1 cellular context compared by ENCODE assay signal in the genomic region with DNA sequence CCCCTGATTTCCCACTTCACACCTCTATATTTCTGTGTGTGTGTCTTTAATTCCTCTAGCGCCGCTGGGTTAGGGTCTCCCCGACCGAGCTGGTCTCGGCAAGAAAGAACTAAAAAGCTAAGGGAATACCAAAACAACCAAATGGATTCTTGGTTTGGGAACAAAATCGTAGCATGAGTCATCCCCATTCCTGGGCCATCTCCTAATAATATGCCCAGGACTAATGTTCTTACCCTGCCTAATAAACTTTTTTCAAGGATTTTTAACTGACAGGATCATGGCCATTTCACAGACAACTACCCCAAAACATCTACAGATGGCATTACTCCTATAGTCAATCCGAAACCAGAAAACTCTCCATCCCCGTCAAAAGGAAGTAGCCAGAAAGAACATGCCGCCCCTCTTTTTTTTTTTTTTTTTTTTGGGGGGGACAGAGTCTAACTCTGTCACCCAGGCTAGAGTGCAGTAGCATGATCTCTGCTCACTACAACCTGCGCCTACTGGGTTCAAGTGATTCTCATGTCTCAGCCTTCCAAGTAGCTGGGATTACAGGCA.
TF ChIP-seq lines count a peak whose summit lies in the region.

No MANE protein-coding gene starts in this region.

TF ChIP-seq in GM12878, 131 proteins besides CTCF, POLR2A, EP300 and RAD21:
- TF ChIP-seq ZNF622 (IDR thresholded peaks at IDR 0.05) (no peak), ETV6 (conservative IDR thresholded peaks at IDR 0.05 in 1 of 2, IDR thresholded peaks at IDR 0.05 in 1 of 2; ENCODE audit: borderline replicate concordance in 1 of 2, low read depth in 1 of 2) (peak in 1 of 2 experiments; percentile 30; a peak in 1 of 4 replicates), IKZF2 (IDR thresholded peaks at IDR 0.05) (peak in 1 of 2 experiments; percentile 12; a peak in 1 of 4 replicates), JUNB (IDR thresholded peaks at IDR 0.05) (peak; percentile 70), STAT3 (IDR thresholded peaks at IDR 0.05; ENCODE audit: low read depth, low read length) (no peak), ZNF384 (IDR thresholded peaks at IDR 0.05; ENCODE audit: borderline replicate concordance, low read depth, low read length) (peak; percentile 59)
